In genomic region chr9:32603914-32604852, GRCh38 we compare ENCODE assay signal across 13 cellular contexts. TPM values are rescaled to one million over a fixed set of nuclear protein-coding genes. Genes with fewer than 3 reads are reported as not detected.
DNase-seq lines count a peak whose midpoint lies in the region; ATAC-seq and TF ChIP-seq lines count a peak whose summit lies in the region.
"Had no signal": no experiment of that assay in that cellular context is flagged by ENCODE, and none has a peak within 500 bp of the region (broad histone marks: within the 10 kb centered on the region; RNA-seq: fewer than 3 reads in every experiment).

No MANE protein-coding gene starts in this region.

- no peaks in the 10 kb centered on the region for H3F3A ChIP-seq in MM.1S (ENCODE audit: insufficient read depth, low read length)

- H3K4me1 Mint-ChIP-seq in CD14-positive monocyte, result peaks cover 12% of the 10 kb centered on the region
- H3K4me1 Mint-ChIP-seq in T-helper 2 cell treated with Interferon-gamma antibody and Interleukin-4, amounts not matched to agents 5 μg/mL and 100 μg/mL, for 36 hours (ENCODE audit: low read depth), result peaks cover 2% of the 10 kb centered on the region
- H3K4me1 Mint-ChIP-seq: brain had no signal

- H3K9ac ChIP-seq in MM.1S (ENCODE audit: low read length), result no peak overlapping the region

- no peak overlapping the region for H3K27ac Mint-ChIP-seq in CD14-positive monocyte
- no peak overlapping the region for H3K27ac Mint-ChIP-seq in T-helper 2 cell treated with Interferon-gamma antibody and Interleukin-4, amounts not matched to agents 5 μg/mL and 100 μg/mL, for 36 hours
- H3K27ac Mint-ChIP-seq: brain had no signal

- peak overlapping the region in 1 of 2 donors; percentile 1 for H3K4me3 Mint-ChIP-seq in CD14-positive monocyte
- H3K4me3 Mint-ChIP-seq in T-helper 2 cell treated with Interferon-gamma antibody and Interleukin-4, amounts not matched to agents 5 μg/mL and 100 μg/mL, for 36 hours, result no peak overlapping the region
- H3K4me3 Mint-ChIP-seq: brain had no signal

- CTCF ChIA-PET in HEK293 (lab: Yijun Ruan, JAX), result interaction anchor here (1.3 to 3.0 kb wide), 5 partner anchors 15 to 364 kb away, joined by 3 to 12 read pairs (median 9); no protein-coding TSS in a partner anchor

- peak; percentile 77 for ATAC-seq in GM18909 (IDR thresholded peaks at IDR 0.05; ENCODE audit: poor library complexity, unreplicated experiment)
- no peak for ATAC-seq in body of pancreas

- no peaks in the 10 kb centered on the region for H3K9me3 ChIP-seq in HEK293 (ENCODE audit: control insufficient read depth, insufficient read depth, low read depth, low read length)
- H3K9me3 ChIP-seq in MM.1S (replicated peaks; ENCODE audit: insufficient read depth, low read length), result no peaks in the 10 kb centered on the region
- no peaks in the 10 kb centered on the region for H3K9me3 ChIP-seq in body of pancreas

- no peaks in the 10 kb centered on the region for H3K9me2 ChIP-seq in MM.1S (replicated peaks; ENCODE audit: insufficient read depth, low read length)

- intact Hi-C loops in CD14-positive monocyte (cut with micrococcal nuclease), result no loop called here
- intact Hi-C loops in body of pancreas (cut with DNase I), result no loop called here

- WGBS in body of pancreas, 2 donors, result 60 to 73% methylated on average over 12 of the region's 12 CpGs

- H3K27me3 ChIP-seq in MM.1S (replicated peaks; ENCODE audit: insufficient read depth, low read length), result no peaks in the 10 kb centered on the region
- no peaks in the 10 kb centered on the region for H3K27me3 ChIP-seq in body of pancreas

- H3K4me2 ChIP-seq in MM.1S (ENCODE audit: low read depth, low read length), result peak overlapping the region; percentile 26

- DNase-seq in MM.1S (peak; percentile 33), iris pigment epithelial cell (ENCODE audit: low read depth) (peak; percentile 54), CD14-positive monocyte (ENCODE audit: low spot score) (no peak), body of pancreas (no peak), NK-92 (lab: John Stamatoyannopoulos, UW; ENCODE audit: unreplicated experiment) (no peak)
- DNase-seq in T-helper 2 cell treated with Interferon-gamma antibody and Interleukin-4, amounts not matched to agents 5 μg/mL and 100 μg/mL, for 36 hours (ENCODE audit: low spot score), result no peak
- DNase-seq: activated CD4-positive, CD25-positive, alpha-beta regulatory T cell treated with anti-CD3 and anti-CD28 coated beads, Interleukin-2, amount 50 U/mL, for 72 hours; DND-41; glutamatergic neuron had no signal

- H3K36me3 ChIP-seq in HEK293 (ENCODE audit: control insufficient read depth in 2 of 2, insufficient read depth in 1 of 2, low read length in 2 of 2) (no peaks in the 10 kb centered on the region), MM.1S (replicated peaks; ENCODE audit: insufficient read depth, low read length) (no peaks in the 10 kb centered on the region), body of pancreas (replicated peaks in 1 of 2; ENCODE audit: insufficient read depth in 1 of 2, low read depth in 2 of 2) (no peaks in the 10 kb centered on the region)

- H2AFZ ChIP-seq in MM.1S (ENCODE audit: low read length), result peak overlapping the region; percentile 3; the same call in 1 of the 2 replicates

- H3K4me3 ChIP-seq in HEK293 (ENCODE audit: low read depth, low read length) (no peak overlapping the region), MM.1S (ENCODE audit: low read length) (no peak overlapping the region), body of pancreas (no peak overlapping the region)

- H3K79me2 ChIP-seq in MM.1S (ENCODE audit: low read length), result no peaks in the 10 kb centered on the region

- no peaks in the 10 kb centered on the region for H3K36me3 Mint-ChIP-seq in CD14-positive monocyte
- no peaks in the 10 kb centered on the region for H3K36me3 Mint-ChIP-seq in T-helper 2 cell treated with Interferon-gamma antibody and Interleukin-4, amounts not matched to agents 5 μg/mL and 100 μg/mL, for 36 hours (ENCODE audit: low read depth)
- H3K36me3 Mint-ChIP-seq: brain had no signal

- no peaks in the 10 kb centered on the region for H4K20me1 ChIP-seq in MM.1S (ENCODE audit: insufficient read depth, low read length)

- TF ChIP-seq CTCF in HEK293 (tag by site-specific recombination; IDR thresholded peaks at IDR 0.05) (no peak), MM.1S (IDR thresholded peaks at IDR 0.05; ENCODE audit: low read length) (no peak), CD14-positive monocyte (IDR thresholded peaks at IDR 0.05) (no peak), body of pancreas (IDR thresholded peaks at IDR 0.05) (no peak)

- peaks cover 0 to 8% (median 3%) of the 10 kb centered on the region in 7 donors for H3K9me3 Mint-ChIP-seq in CD14-positive monocyte
- H3K9me3 Mint-ChIP-seq in T-helper 2 cell treated with Interferon-gamma antibody and Interleukin-4, amounts not matched to agents 5 μg/mL and 100 μg/mL, for 36 hours, result no peaks in the 10 kb centered on the region

- TF ChIP-seq POLR2A in body of pancreas (IDR thresholded peaks at IDR 0.05), result no peak

- no peaks in the 10 kb centered on the region for H3K4me1 ChIP-seq in HEK293 (ENCODE audit: control insufficient read depth, insufficient read depth, low read length)
- H3K4me1 ChIP-seq in MM.1S (ENCODE audit: low read length), result peaks cover 22% of the 10 kb centered on the region; the same call in 1 of the 2 replicates
- H3K4me1 ChIP-seq in body of pancreas, result no peaks in the 10 kb centered on the region

- peaks cover 5 to 21% (median 11%) of the 10 kb centered on the region in 3 donors for H3K27me3 Mint-ChIP-seq in CD14-positive monocyte (ENCODE audit: low read depth in 3 of 3)
- H3K27me3 Mint-ChIP-seq in T-helper 2 cell treated with Interferon-gamma antibody and Interleukin-4, amounts not matched to agents 5 μg/mL and 100 μg/mL, for 36 hours (ENCODE audit: low read depth), result peaks cover 8% of the 10 kb centered on the region

- H3K27ac ChIP-seq in HEK293 (ENCODE audit: extremely low read depth, low read depth, low read length) (no peak overlapping the region), MM.1S (ENCODE audit: low read length) (peak overlapping the region; percentile 27; the same call in 1 of the 2 replicates), body of pancreas (no peak overlapping the region)

- POLR2A ChIA-PET in HEK293 (lab: Yijun Ruan, JAX), result interaction anchor here (0.7 kb wide), 1 partner anchor 324 kb away, joined by 3 read pairs; no protein-coding TSS in a partner anchor

TF ChIP-seq in HEK293, 187 proteins besides CTCF, POLR2A, EP300 and RAD21:
- TF ChIP-seq ZBTB17 (tag by site-specific recombination; IDR thresholded peaks at IDR 0.05), result peak; percentile 19; the same call in 1 of the 2 replicates
- no peak for TF ChIP-seq ZNF146 (tag by site-specific recombination; IDR thresholded peaks at IDR 0.05)

RNA-seq across cellular contexts. Expression of gene NDUFB6, which starts 31.2 kb away (rescaled TPM):
- 10 to 100 TPM; 77.6 to 88.2 TPM for polyA plus RNA-seq in CD14-positive monocyte
- total RNA-seq in body of pancreas, result 1 to 10 TPM; 6.9 to 7.5 TPM

RNA-seq across cellular contexts. Expression of gene TAF1L, which starts 31.3 kb away (rescaled TPM):
- not detected for polyA plus RNA-seq in CD14-positive monocyte
- total RNA-seq in body of pancreas, result not detected
- polyA plus RNA-seq: neural cell had no signal

RNA-seq across cellular contexts. Expression of gene TOPORS, which starts 51.8 kb away (rescaled TPM):
- 10 to 100 TPM in 1 of 2 donors, 1 to 10 TPM in 1; 9.2 to 12.9 TPM for polyA plus RNA-seq in CD14-positive monocyte
- total RNA-seq in body of pancreas, result 10 to 100 TPM in 1 of 2 donors, 1 to 10 TPM in 1; 9.9 to 12.2 TPM

RNA-seq across cellular contexts. Expression of gene SMIM27, which starts 52.1 kb away (rescaled TPM):
- 10 to 100 TPM; 27.9 to 29.5 TPM for polyA plus RNA-seq in CD14-positive monocyte
- under 1 TPM in 1 of 2 donors, not detected in 1; 0.52 TPM for total RNA-seq in body of pancreas

Comparison
In these comparisons a context has a peak if more than half of its experiments do, and no peak if none do; other contexts are left out.
1. DNase-seq: peak in MM.1S (single experiment) and iris pigment epithelial cell (single experiment); none in CD14-positive monocyte (single experiment), body of pancreas (0 of 4), T-helper 2 cell treated with Interferon-gamma antibody and Interleukin-4, amounts not matched to agents 5 μg/mL and 100 μg/mL, for 36 hours (single experiment) and NK-92 (single experiment).